ENCODE assay signal across 33 cellular contexts in the genomic region with DNA sequence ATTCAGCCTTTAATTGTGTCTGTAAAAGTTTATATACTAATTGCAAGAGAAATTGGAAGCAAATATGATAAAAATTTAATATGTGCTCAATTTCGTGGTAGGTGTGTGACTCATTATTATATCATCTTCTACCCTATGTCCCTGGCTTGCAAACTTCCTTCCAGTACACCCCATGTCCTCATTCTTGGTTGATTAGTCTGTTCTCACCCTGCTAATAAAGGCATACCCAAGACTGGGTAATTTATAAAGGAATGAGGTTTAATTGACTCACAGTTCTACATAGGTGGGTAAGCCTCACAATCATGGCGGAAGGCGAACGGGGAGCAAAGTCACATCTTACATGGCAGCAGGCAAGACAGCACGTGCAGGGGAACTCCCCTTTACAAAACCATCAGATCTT. TPM values are rescaled to one million over a fixed set of nuclear protein-coding genes. Genes with fewer than 3 reads are reported as not detected.
DNase-seq lines count a peak whose midpoint lies in the region; ATAC-seq, FAIRE-seq and TF ChIP-seq lines count a peak whose summit lies in the region.
"Had no signal": no experiment of that assay in that cellular context is flagged by ENCODE, and none has a peak within 500 bp of the region (broad histone marks: within the 10 kb centered on the region; RNA-seq: fewer than 3 reads in every experiment).

No MANE protein-coding gene starts in this region.

- H3K27ac ChIP-seq in PC-9 (peak overlapping the region; percentile 44), endothelial cell of umbilical vein (ENCODE audit: insufficient read depth, low read depth, low read length) (no peak overlapping the region), aorta (ENCODE audit: low read depth in 1 of 2, low read length in 2 of 2) (no peak overlapping the region)
- H3K27ac ChIP-seq: upper lobe of right lung, WERI-Rb-1 had no signal

- WGBS in aorta, 2 donors, result 72 to 74% methylated on average over 5 of the region's 5 CpGs

- H4K20me1 ChIP-seq in PC-9 (ENCODE audit: insufficient read depth) (no peaks in the 10 kb centered on the region), endothelial cell of umbilical vein (replicated peaks; ENCODE audit: control insufficient read depth, extremely low read depth, insufficient read depth, low read length) (no peaks in the 10 kb centered on the region)

- H3K9me3 ChIP-seq in PC-9 (ENCODE audit: insufficient read depth, low read depth) (peaks cover 17% of the 10 kb centered on the region), endothelial cell of umbilical vein (replicated peaks; ENCODE audit: control insufficient read depth, insufficient read depth, low read length) (no peaks in the 10 kb centered on the region), aorta (ENCODE audit: control insufficient read depth, low read length) (no peaks in the 10 kb centered on the region)
- H3K9me3 ChIP-seq: upper lobe of right lung had no signal

- H3K9me1 ChIP-seq in endothelial cell of umbilical vein (replicated peaks; ENCODE audit: control insufficient read depth, extremely low read depth, insufficient read depth, low read length), result no peaks in the 10 kb centered on the region

- peak overlapping the region; percentile 32 for H3K4me2 ChIP-seq in PC-9
- H3K4me2 ChIP-seq in endothelial cell of umbilical vein (ENCODE audit: insufficient read depth, low read length), result no peak overlapping the region

- H3K79me2 ChIP-seq in PC-9 (ENCODE audit: low read depth), result no peaks in the 10 kb centered on the region
- no peaks in the 10 kb centered on the region for H3K79me2 ChIP-seq in endothelial cell of umbilical vein (ENCODE audit: control insufficient read depth, insufficient read depth, low read length)

- no TSS peak for BruUV-seq in PC-9 (replicated peaks; lab: Mats Ljungman, UMichigan)
- no TSS peak for BruUV-seq in endothelial cell of umbilical vein (replicated peaks; lab: Mats Ljungman, UMichigan)

- no peak for TF ChIP-seq POLR2A in endothelial cell of umbilical vein (IDR thresholded peaks at IDR 0.05; ENCODE audit: low read depth, low read length)

- H3K36me3 ChIP-seq in PC-9 (ENCODE audit: low read depth), result no peaks in the 10 kb centered on the region
- H3K36me3 ChIP-seq in endothelial cell of umbilical vein (ENCODE audit: control insufficient read depth in 2 of 2, extremely low read depth in 1 of 2, insufficient read depth in 2 of 2, low read length in 2 of 2), result no peaks in the 10 kb centered on the region
- H3K36me3 ChIP-seq in aorta (ENCODE audit: control insufficient read depth in 1 of 2, insufficient read depth in 2 of 2, low read length in 1 of 2), result no peaks in the 10 kb centered on the region
- H3K36me3 ChIP-seq: upper lobe of right lung, WERI-Rb-1 had no signal

- H2AFZ ChIP-seq in PC-9, result 0 out of 2 replicates have a peak overlapping the region, but pooled peaks have one; percentile 7
- no peak overlapping the region for H2AFZ ChIP-seq in endothelial cell of umbilical vein (ENCODE audit: low read depth, low read length)

- no peak overlapping the region for H3K9ac ChIP-seq in endothelial cell of umbilical vein (replicated peaks; ENCODE audit: extremely low read depth, insufficient read depth, low read length)

- peaks cover 19% of the 10 kb centered on the region for H3K27me3 ChIP-seq in PC-9 (ENCODE audit: insufficient read depth, low read depth)
- no peaks in the 10 kb centered on the region for H3K27me3 ChIP-seq in endothelial cell of umbilical vein (ENCODE audit: control insufficient read depth in 2 of 2, insufficient read depth in 2 of 2, low read length in 2 of 2)
- no peaks in the 10 kb centered on the region for H3K27me3 ChIP-seq in aorta (ENCODE audit: control insufficient read depth in 1 of 2, insufficient read depth in 2 of 2, low read length in 1 of 2)
- H3K27me3 ChIP-seq: upper lobe of right lung had no signal

- no peak for FAIRE-seq in endothelial cell of umbilical vein (lab: Jason Lieb, UNC)
- FAIRE-seq: astrocyte had no signal

- no peak for TF ChIP-seq CTCF in PC-9 (conservative IDR thresholded peaks at IDR 0.05)
- TF ChIP-seq CTCF in endothelial cell of umbilical vein (IDR thresholded peaks at IDR 0.05; ENCODE audit: extremely low read depth in 1 of 2, insufficient read depth in 1 of 2, low read depth in 1 of 2, low read length in 2 of 2), result no peak

- H3K4me3 ChIP-seq in PC-9 (no peak overlapping the region), endothelial cell of umbilical vein (replicated peaks in 1 of 3; ENCODE audit: insufficient read depth in 1 of 3, low read depth in 1 of 3, low read length in 3 of 3) (no peak overlapping the region), aorta (ENCODE audit: low read length in 2 of 2) (no peak overlapping the region)
- H3K4me3 ChIP-seq: lung, upper lobe of right lung had no signal

- peaks cover 10% of the 10 kb centered on the region; the same call in 1 of the 2 replicates for H3F3A ChIP-seq in PC-9 (ENCODE audit: insufficient read depth, low read depth)

- ATAC-seq in aorta (ENCODE audit: low FRiP score), result no peak
- ATAC-seq in GM18520 (IDR thresholded peaks at IDR 0.05; ENCODE audit: unreplicated experiment), result no peak
- ATAC-seq: right cardiac atrium; Right ventricle myocardium inferior; stimulated activated memory B cell treated with anti-CD40 and anti-IgM and Interleukin-4, amounts not matched to agents 10 μg/mL and 1 μg/mL and 100 μg/mL, for 72 hours; upper lobe of right lung had no signal

- no peaks in the 10 kb centered on the region for H3K9me2 ChIP-seq in PC-9 (ENCODE audit: insufficient read depth)

- POLR2A ChIA-PET in PC-9 (lab: Charles Lee; ENCODE audit: unreplicated experiment) (no interaction called here), endothelial cell of umbilical vein (lab: Charles Lee) (no interaction called here)

- intact Hi-C loops in PC-9 (cut with micrococcal nuclease; ENCODE audit: unreplicated experiment) (no loop called here), endothelial cell of umbilical vein (cut with micrococcal nuclease) (no loop called here), aorta (cut with DNase I) (no loop called here)

- dilution Hi-C loops in endothelial cell of umbilical vein (cut with MboI; ENCODE audit: extremely low pct_ligation_motif_present, low sequenced_read_pairs), result no loop called here

- CTCF ChIA-PET in PC-9 (lab: Charles Lee), result no interaction called here
- CTCF ChIA-PET in endothelial cell of umbilical vein (lab: Charles Lee), result interaction anchor here (1.5 kb wide), 1 partner anchor 60 kb away, joined by 3 read pairs; no protein-coding TSS in a partner anchor

- H3K4me1 ChIP-seq in PC-9 (replicated peaks; ENCODE audit: insufficient read depth) (peaks cover 10% of the 10 kb centered on the region; the same call in 1 of the 2 replicates), endothelial cell of umbilical vein (ENCODE audit: control insufficient read depth, extremely low read depth, insufficient read depth, low read length) (peaks cover 3% of the 10 kb centered on the region), aorta (ENCODE audit: control insufficient read depth in 1 of 2, insufficient read depth in 2 of 2, low read length in 2 of 2) (no peaks in the 10 kb centered on the region)
- H3K4me1 ChIP-seq: upper lobe of right lung had no signal

- peak; percentile 78 for DNase-seq in HCEC 1CT
- peak in 1 of 2 experiments; percentile 83 for DNase-seq in PC-9
- no peak for DNase-seq in endothelial cell of umbilical vein (ENCODE audit: low read depth, low spot score)
- DNase-seq in renal cortical epithelial cell (ENCODE audit: low read depth), result peak; percentile 54
- DNase-seq in H4 (ENCODE audit: low spot score), result no peak
- no peak for DNase-seq in aorta
- DNase-seq: activated CD4-positive, alpha-beta T cell treated with anti-CD3 and anti-CD28 coated beads for 48 hours; activated gamma-delta T cell; activated naive CD8-positive, alpha-beta T cell treated with anti-CD3 and anti-CD28 coated beads, Interleukin-2, amount 10 ng/mL, durations not matched to agents 7 days and 5 days; activated T-cell treated with anti-CD3 and anti-CD28 coated beads, Interleukin-2, amount 50 U/mL, for 1 hour; C1 segment of cervical spinal cord; COR-L47; head of caudate nucleus; kidney glomerular epithelial cell; NCI-H1105 treated with DMSO at 0.1 percent for 48 hours; NCI-H2029; NCI-H345; NCI-H748 treated with DMSO at 0.1 percent for 48 hours; nephron progenitor cell; right cardiac atrium; stimulated activated CD4-positive, alpha-beta T cell treated with anti-CD3 and anti-CD28 coated beads, Interleukin-4, amount 100 ng/mL, for 1 hour; substantia nigra; T-helper 9 cell; upper lobe of right lung; WERI-Rb-1 had no signal

RNA-seq across cellular contexts. Expression of a gene that starts 11.9 kb away (rescaled TPM):
- total RNA-seq in PC-9 (2021) (not detected in 2 replicates), endothelial cell of umbilical vein (not detected in 2 replicates), renal cortical epithelial cell (not detected in 2 replicates), aorta (not detected)
- polyA plus RNA-seq in endothelial cell of umbilical vein (not detected in 2 replicates), aorta (not detected)
- not detected in 2 replicates for polyA plus RNA-seq in endothelial cell of umbilical vein (2011; cell fraction: cytosol; rRNA removed)
- polyA plus RNA-seq in endothelial cell of umbilical vein (2011; cell fraction: nucleus; rRNA removed), result not detected in 2 replicates
- not detected in 2 replicates for polyA plus RNA-seq in endothelial cell of umbilical vein (2012)
- not detected in 2 replicates for polyA minus RNA-seq in endothelial cell of umbilical vein
- not detected for polyA minus RNA-seq in endothelial cell of umbilical vein (2011; cell fraction: cytosol; rRNA and poly(A)+ RNA removed)
- polyA minus RNA-seq in endothelial cell of umbilical vein (2011; cell fraction: nucleus; rRNA and poly(A)+ RNA removed), result not detected in 2 replicates
- not detected in 2 replicates for total RNA-seq in H4 (2014; rRNA removed; shearing (Covaris generic))
- total RNA-seq: activated CD8-positive, alpha-beta memory T cell treated with anti-CD3 and anti-CD28 coated beads for 36 hours; activated naive CD8-positive, alpha-beta T cell treated with anti-CD3 and anti-CD28 coated beads, Interleukin-2, amount 10 ng/mL, durations not matched to agents 7 days and 5 days; astrocyte; osteocyte; right cardiac atrium; Right ventricle myocardium inferior; upper lobe of right lung had no signal
- polyA plus RNA-seq: right cardiac atrium had no signal

RNA-seq across cellular contexts. Expression of a gene that starts 28.4 kb away (rescaled TPM):
- total RNA-seq in PC-9 (2021) (not detected in 2 replicates), endothelial cell of umbilical vein (not detected in 2 replicates), renal cortical epithelial cell (not detected in 2 replicates), aorta (not detected)
- polyA plus RNA-seq in endothelial cell of umbilical vein (not detected in 2 replicates), aorta (not detected)
- not detected in 2 replicates for polyA plus RNA-seq in endothelial cell of umbilical vein (2011; cell fraction: cytosol; rRNA removed)
- not detected in 2 replicates for polyA plus RNA-seq in endothelial cell of umbilical vein (2011; cell fraction: nucleus; rRNA removed)
- polyA plus RNA-seq in endothelial cell of umbilical vein (2012), result not detected in 2 replicates
- not detected in 2 replicates for polyA minus RNA-seq in endothelial cell of umbilical vein
- polyA minus RNA-seq in endothelial cell of umbilical vein (2011; cell fraction: cytosol; rRNA and poly(A)+ RNA removed), result not detected
- not detected in 2 replicates for polyA minus RNA-seq in endothelial cell of umbilical vein (2011; cell fraction: nucleus; rRNA and poly(A)+ RNA removed)
- total RNA-seq in H4 (2014; rRNA removed; shearing (Covaris generic)), result not detected in 2 replicates
- total RNA-seq: activated CD8-positive, alpha-beta memory T cell treated with anti-CD3 and anti-CD28 coated beads for 36 hours; activated naive CD8-positive, alpha-beta T cell treated with anti-CD3 and anti-CD28 coated beads, Interleukin-2, amount 10 ng/mL, durations not matched to agents 7 days and 5 days; astrocyte; lung; mucosa of gallbladder; osteocyte; right cardiac atrium; Right ventricle myocardium inferior; upper lobe of right lung had no signal
- polyA plus RNA-seq: lung, right cardiac atrium had no signal

RNA-seq across cellular contexts. Expression of a gene that starts 38.4 kb away (rescaled TPM):
- total RNA-seq in PC-9 (2021), result 23.5 and 32.1 TPM in 2 replicates
- total RNA-seq in endothelial cell of umbilical vein, result 22.1 and 24.2 TPM in 2 replicates
- polyA plus RNA-seq in endothelial cell of umbilical vein, result 8.0 and 9.5 TPM in 2 replicates
- polyA plus RNA-seq in endothelial cell of umbilical vein (2011; cell fraction: cytosol; rRNA removed), result 15.8 and 15.9 TPM in 2 replicates
- polyA plus RNA-seq in endothelial cell of umbilical vein (2011; cell fraction: nucleus; rRNA removed), result 15.8 and 20.1 TPM in 2 replicates
- 22.1 and 32.5 TPM in 2 replicates for polyA plus RNA-seq in endothelial cell of umbilical vein (2012)
- polyA minus RNA-seq in endothelial cell of umbilical vein, result 11.0 and 15.8 TPM in 2 replicates
- polyA minus RNA-seq in endothelial cell of umbilical vein (2011; cell fraction: cytosol; rRNA and poly(A)+ RNA removed), result 13.6 TPM
- polyA minus RNA-seq in endothelial cell of umbilical vein (2011; cell fraction: nucleus; rRNA and poly(A)+ RNA removed), result 10.6 and 13.8 TPM in 2 replicates
- total RNA-seq in renal cortical epithelial cell, result 15.2 and 22.7 TPM in 2 replicates
- total RNA-seq in H4 (2014; rRNA removed; shearing (Covaris generic)), result 56.5 and 65.3 TPM in 2 replicates
- total RNA-seq in aorta, result 10 to 100 TPM in 1 of 2 donors, 1 to 10 TPM in 1; 9.3 to 15.8 TPM
- polyA plus RNA-seq in aorta, result 10 to 100 TPM in 1 of 2 donors, 1 to 10 TPM in 1; 4.0 to 15.7 TPM

Comparison
In these comparisons a context has a peak if more than half of its experiments do, and no peak if none do; other contexts are left out.
1. DNase-seq: peak in HCEC 1CT (single experiment) and renal cortical epithelial cell (single experiment); none in endothelial cell of umbilical vein (single experiment), H4 (single experiment) and aorta (0 of 2).